In the genomic region with DNA sequence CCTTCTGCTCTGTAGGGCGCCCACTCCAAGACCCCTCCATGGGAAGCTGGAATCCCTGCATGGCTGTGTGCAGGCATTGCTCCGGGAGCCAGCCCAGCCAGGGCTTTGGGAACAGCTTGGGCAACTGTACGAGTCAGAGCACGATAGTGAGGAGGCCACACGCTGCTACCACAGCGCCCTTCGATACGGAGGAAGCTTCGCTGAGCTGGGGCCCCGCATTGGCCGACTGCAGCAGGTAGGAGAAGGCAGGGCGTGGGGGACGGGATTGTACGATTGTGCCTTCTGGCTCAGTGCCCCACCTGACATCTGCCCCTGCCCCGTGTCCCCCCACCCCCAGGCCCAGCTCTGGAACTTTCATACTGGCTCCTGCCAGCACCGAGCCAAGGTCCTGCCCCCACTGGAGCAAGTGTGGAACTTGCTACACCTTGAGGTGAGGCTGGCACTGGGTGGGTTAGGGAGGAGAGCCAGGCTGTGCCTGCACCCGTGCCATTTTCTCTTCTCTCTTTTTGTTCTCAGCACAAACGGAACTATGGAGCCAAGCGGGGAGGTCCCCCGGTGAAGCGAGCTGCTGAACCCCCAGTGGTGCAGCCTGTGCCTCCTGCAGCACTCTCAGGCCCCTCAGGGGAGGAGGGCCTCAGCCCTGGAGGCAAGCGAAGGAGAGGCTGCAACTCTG, we compare ENCODE assay signal across 17 cellular contexts. TPM values are rescaled to one million over a fixed set of nuclear protein-coding genes. Genes with fewer than 3 reads are reported as not detected.
DNase-seq lines count a peak whose midpoint lies in the region; ATAC-seq, FAIRE-seq and TF ChIP-seq lines count a peak whose summit lies in the region.
"Had no signal": no experiment of that assay in that cellular context is flagged by ENCODE, and none has a peak within 500 bp of the region (broad histone marks: within the 10 kb centered on the region; RNA-seq: fewer than 3 reads in every experiment).

No MANE protein-coding gene starts in this region.

- H3K79me1 ChIP-seq in IMR-90 (ENCODE audit: low read depth in 1 of 2, low read length in 2 of 2) = peaks cover 5 to 49% of the 10 kb centered on the region in 2 experiments

- POLR2A ChIA-PET in activated CD4-positive, alpha-beta T cell treated with anti-CD3 and anti-CD28 coated beads for 36 hours (lab: Charles Lee) = interaction anchor here (1.6 kb wide), 1 partner anchor 11 kb away, joined by 6 read pairs; the partner anchor contains the start of gene NAA38
- POLR2A ChIA-PET in IMR-90 (lab: Charles Lee; ENCODE audit: unreplicated experiment) = no interaction called here
- POLR2A ChIA-PET in PC-3 (lab: Charles Lee; ENCODE audit: unreplicated experiment) = no interaction called here

- no peak overlapping the region for H3K23ac ChIP-seq in IMR-90 (ENCODE audit: low read depth, low read length)

- peaks cover 40% of the 10 kb centered on the region for H3K4me1 Mint-ChIP-seq in activated CD4-positive, alpha-beta T cell treated with anti-CD3 and anti-CD28 coated beads for 36 hours
- H3K4me1 Mint-ChIP-seq in astrocyte (ENCODE audit: low read depth, unreplicated experiment) = peaks cover 11% of the 10 kb centered on the region

- H3K79me2 ChIP-seq in astrocyte (ENCODE audit: insufficient read depth, low read length) = peaks cover 30% of the 10 kb centered on the region
- peaks cover 20% of the 10 kb centered on the region for H3K79me2 ChIP-seq in PC-3 (ENCODE audit: low read length)

- WGBS in IMR-90 (ENCODE audit: extremely low coverage in 2 of 2, insufficient read length in 1 of 2), 2 experiments = 93% methylated on average over 9 of the region's 22 CpGs; no CpG with 5 or more reads in 1 of the 2 experiments

- ATAC-seq in activated CD4-positive, alpha-beta T cell treated with anti-CD3 and anti-CD28 coated beads for 36 hours = no peak
- no peak for ATAC-seq in IMR-90 (ENCODE audit: low read depth)
- no peak for ATAC-seq in PC-3
- no peak for ATAC-seq in HG03521 (IDR thresholded peaks at IDR 0.05; ENCODE audit: unreplicated experiment)
- ATAC-seq in GM19328 (IDR thresholded peaks at IDR 0.05; ENCODE audit: unreplicated experiment) = no peak
- ATAC-seq: left lung had no signal

- no peaks in the 10 kb centered on the region for H3K27me3 ChIP-seq in IMR-90 (ENCODE audit: control insufficient read depth, insufficient read depth, low read length)
- H3K27me3 ChIP-seq in astrocyte (ENCODE audit: insufficient read depth, low read length) = no peaks in the 10 kb centered on the region
- H3K27me3 ChIP-seq in neutrophil = no peaks in the 10 kb centered on the region
- H3K27me3 ChIP-seq in PC-3 (ENCODE audit: low read length) = no peaks in the 10 kb centered on the region
- H3K27me3 ChIP-seq: esophagus squamous epithelium, left lung had no signal

- dilution Hi-C loops in IMR-90 (cut with HindIII; ENCODE audit: low sequenced_read_pairs, unreplicated experiment) = no loop called here

- H3K36me3 ChIP-seq in IMR-90 (ENCODE audit: control insufficient read depth, insufficient read depth, low read length) = peaks cover 48% of the 10 kb centered on the region
- H3K36me3 ChIP-seq in astrocyte (ENCODE audit: insufficient read depth, low read length) = peaks cover 5% of the 10 kb centered on the region
- peaks cover 92% of the 10 kb centered on the region for H3K36me3 ChIP-seq in neutrophil
- H3K36me3 ChIP-seq in PC-3 (ENCODE audit: low read depth, low read length) = no peaks in the 10 kb centered on the region; the same call in 1 of the 2 replicates

- H2AK9ac ChIP-seq in IMR-90 (replicated peaks; ENCODE audit: low read depth, low read length, poor library complexity) = no peak overlapping the region

- peaks cover 34% of the 10 kb centered on the region for H3K36me3 Mint-ChIP-seq in activated CD4-positive, alpha-beta T cell treated with anti-CD3 and anti-CD28 coated beads for 36 hours (ENCODE audit: low read depth)
- peaks cover 9% of the 10 kb centered on the region for H3K36me3 Mint-ChIP-seq in astrocyte (ENCODE audit: low read depth, unreplicated experiment)

- H4K20me1 ChIP-seq in IMR-90 (ENCODE audit: insufficient read depth, low read length) (peaks cover 58% of the 10 kb centered on the region), astrocyte (ENCODE audit: insufficient read depth, low read length) (peaks cover 41% of the 10 kb centered on the region), PC-3 (ENCODE audit: low read length) (no peaks in the 10 kb centered on the region)

- no peaks in the 10 kb centered on the region for H3K9me3 Mint-ChIP-seq in activated CD4-positive, alpha-beta T cell treated with anti-CD3 and anti-CD28 coated beads for 36 hours (ENCODE audit: low read depth)
- H3K9me3 Mint-ChIP-seq in astrocyte (ENCODE audit: unreplicated experiment) = no peaks in the 10 kb centered on the region
- H3K9me3 Mint-ChIP-seq: activated naive CD8-positive, alpha-beta T cell treated with anti-CD3 and anti-CD28 coated beads, Interleukin-2, amount 10 ng/mL, durations not matched to agents 7 days and 5 days; H9 had no signal

- H3K14ac ChIP-seq in IMR-90 (replicated peaks; ENCODE audit: low read depth, low read length) = no peak overlapping the region

- no peak overlapping the region for H2AK5ac ChIP-seq in IMR-90 (ENCODE audit: low read depth, low read length)

- H3K27ac Mint-ChIP-seq in activated CD4-positive, alpha-beta T cell treated with anti-CD3 and anti-CD28 coated beads for 36 hours = no peak overlapping the region
- H3K27ac Mint-ChIP-seq in astrocyte (ENCODE audit: unreplicated experiment) = no peak overlapping the region
- H3K27ac Mint-ChIP-seq: H9 had no signal

- H4K5ac ChIP-seq in IMR-90 (ENCODE audit: low read depth, low read length) = no peak overlapping the region

- H3K18ac ChIP-seq in IMR-90 (ENCODE audit: low read depth, low read length) = no peak overlapping the region

- no peak overlapping the region for H3K4ac ChIP-seq in IMR-90 (ENCODE audit: low read depth, low read length)

- no peaks in the 10 kb centered on the region for H3K9me2 ChIP-seq in PC-3 (replicated peaks; ENCODE audit: low read length)

- no peak overlapping the region for H3K56ac ChIP-seq in IMR-90 (ENCODE audit: extremely low read depth, insufficient read depth, low read length)

- intact Hi-C loops in activated CD4-positive, alpha-beta T cell treated with anti-CD3 and anti-CD28 coated beads for 36 hours (cut with DNase I, micrococcal nuclease) = loop anchor here (10.0 kb wide), 2 partner anchors 361 to 801 kb away; partner anchors contain the start of genes POLR2A (in 1 of the 2), SLC16A11 (in 1 of the 2) and SLC35G6 (in 1 of the 2)
- intact Hi-C loops in IMR-90 (cut with micrococcal nuclease) (no loop called here), PC-3 (cut with micrococcal nuclease) (no loop called here)

- H3K4me1 ChIP-seq in IMR-90 (ENCODE audit: control insufficient read depth, insufficient read depth, low read length) = peaks cover 11% of the 10 kb centered on the region
- peaks cover 25% of the 10 kb centered on the region for H3K4me1 ChIP-seq in astrocyte (ENCODE audit: insufficient read depth, low read length)
- peaks cover 42 to 58% of the 10 kb centered on the region in 2 experiments for H3K4me1 ChIP-seq in neutrophil (ENCODE audit: control insufficient read depth in 1 of 2, insufficient read depth in 1 of 2, low read depth in 1 of 2, low read length in 1 of 2)
- H3K4me1 ChIP-seq in PC-3 (ENCODE audit: insufficient read depth, low read length) = peaks cover 15% of the 10 kb centered on the region

- TF ChIP-seq POLR2A in IMR-90 (IDR thresholded peaks at IDR 0.05; ENCODE audit: low read depth, low read length) = no peak

- TF ChIP-seq RAD21 in IMR-90 (IDR thresholded peaks at IDR 0.05; ENCODE audit: low read length) = no peak

- TF ChIP-seq CTCF in IMR-90 (conservative IDR thresholded peaks at IDR 0.05; ENCODE audit: low read depth, low read length) = no peak
- no peak for TF ChIP-seq CTCF in astrocyte (IDR thresholded peaks at IDR 0.05; ENCODE audit: insufficient read depth, low read depth, low read length)
- no peak for TF ChIP-seq CTCF in neutrophil (IDR thresholded peaks at IDR 0.05)
- TF ChIP-seq CTCF in PC-3 (conservative IDR thresholded peaks at IDR 0.05; ENCODE audit: low read depth, low read length) = no peak

- in situ Hi-C loops in IMR-90 (cut with MboI; ENCODE audit: low sequenced_read_pairs) = no loop called here

- BruUV-seq in IMR-90 (replicated peaks; lab: Mats Ljungman, UMichigan) (TSS peak; percentile 18), PC-3 (replicated peaks; lab: Mats Ljungman, UMichigan) (no TSS peak)

- H2BK20ac ChIP-seq in IMR-90 (ENCODE audit: low read depth, low read length) = no peak overlapping the region

- no peak overlapping the region for H2BK120ac ChIP-seq in IMR-90 (ENCODE audit: low read depth, low read length)

- no peak overlapping the region for H4K8ac ChIP-seq in IMR-90 (ENCODE audit: low read depth in 2 of 2, low read length in 2 of 2)

- H3K27ac ChIP-seq in IMR-90 (ENCODE audit: insufficient read depth, low read length) (no peak overlapping the region), astrocyte (ENCODE audit: low read depth, low read length) (no peak overlapping the region), neutrophil (peak overlapping the region; percentile 97), PC-3 (ENCODE audit: low read length) (no peak overlapping the region)

- FAIRE-seq in astrocyte (lab: Jason Lieb, UNC) = no peak
- FAIRE-seq: A204.1, D721Med had no signal

- H3K4me3 Mint-ChIP-seq in activated CD4-positive, alpha-beta T cell treated with anti-CD3 and anti-CD28 coated beads for 36 hours = peak overlapping the region; percentile 97
- H3K4me3 Mint-ChIP-seq in astrocyte (ENCODE audit: unreplicated experiment) = peak overlapping the region; percentile 57

- H4K91ac ChIP-seq in IMR-90 (ENCODE audit: insufficient read depth, low read depth, low read length) = no peak overlapping the region

- no peaks in the 10 kb centered on the region for H3F3A ChIP-seq in PC-3 (ENCODE audit: low read length, unreplicated experiment)

- H3K9me1 ChIP-seq in IMR-90 (ENCODE audit: insufficient read depth, low read length) = no peaks in the 10 kb centered on the region; the same call in 1 of the 2 replicates

- no peaks in the 10 kb centered on the region for H3K27me3 Mint-ChIP-seq in activated CD4-positive, alpha-beta T cell treated with anti-CD3 and anti-CD28 coated beads for 36 hours
- no peaks in the 10 kb centered on the region for H3K27me3 Mint-ChIP-seq in astrocyte (ENCODE audit: low read depth, unreplicated experiment)
- H3K27me3 Mint-ChIP-seq: activated naive CD8-positive, alpha-beta T cell treated with anti-CD3 and anti-CD28 coated beads, Interleukin-2, amount 10 ng/mL, durations not matched to agents 7 days and 5 days had no signal

- no peaks in the 10 kb centered on the region for H3K9me3 ChIP-seq in IMR-90 (ENCODE audit: control insufficient read depth, insufficient read depth, low read length)
- no peaks in the 10 kb centered on the region for H3K9me3 ChIP-seq in astrocyte (ENCODE audit: insufficient read depth, low read depth, low read length)
- H3K9me3 ChIP-seq in neutrophil = peaks cover 11% of the 10 kb centered on the region
- H3K9me3 ChIP-seq in PC-3 (ENCODE audit: low read length) = no peaks in the 10 kb centered on the region
- H3K9me3 ChIP-seq: esophagus squamous epithelium, left lung had no signal

- H3K4me3 ChIP-seq in IMR-90 (ENCODE audit: insufficient read depth, low read depth, low read length) (no peak overlapping the region), astrocyte (ENCODE audit: insufficient read depth, low read depth, low read length) (no peak overlapping the region), neutrophil (ENCODE audit: low read depth in 1 of 2, low read length in 1 of 2) (no peak overlapping the region), PC-3 (ENCODE audit: low read length) (no peak overlapping the region)

- H2AFZ ChIP-seq in IMR-90 (replicated peaks; ENCODE audit: low read length, poor library complexity) (no peak overlapping the region), astrocyte (ENCODE audit: low read depth, low read length) (no peak overlapping the region), PC-3 (ENCODE audit: low read length) (no peak overlapping the region)

- no peak overlapping the region for H2BK5ac ChIP-seq in IMR-90 (ENCODE audit: low read depth, low read length, poor library complexity, severe bottlenecking)

- no peak overlapping the region for H2BK15ac ChIP-seq in IMR-90 (ENCODE audit: low read depth, low read length)

- H3K9ac ChIP-seq in IMR-90 (ENCODE audit: low read depth, low read length) (no peak overlapping the region), astrocyte (ENCODE audit: low read length) (no peak overlapping the region), PC-3 (ENCODE audit: low read length) (no peak overlapping the region)

- H3K4me2 ChIP-seq in IMR-90 (ENCODE audit: low read depth, low read length) = no peak overlapping the region
- H3K4me2 ChIP-seq in astrocyte (ENCODE audit: low read length) = no peak overlapping the region
- H3K4me2 ChIP-seq in PC-3 (ENCODE audit: low read length) = no peak overlapping the region

- DNase-seq in activated CD4-positive, alpha-beta T cell treated with anti-CD3 and anti-CD28 coated beads for 36 hours = no peak
- no peak for DNase-seq in activated CD4-positive, alpha-beta T cell treated with anti-CD3 and anti-CD28 coated beads for 48 hours
- DNase-seq in IMR-90 (no peak), astrocyte (ENCODE audit: low read depth) (no peak), PC-3 (no peak)
- DNase-seq: activated naive CD8-positive, alpha-beta T cell treated with anti-CD3 and anti-CD28 coated beads, Interleukin-2, amount 10 ng/mL, durations not matched to agents 7 days and 5 days; esophagus squamous epithelium; H9; MV-4-11; NCI-H2171 treated with DMSO at 0.1 percent for 48 hours; occipital lobe had no signal

- CTCF ChIA-PET in activated CD4-positive, alpha-beta T cell treated with anti-CD3 and anti-CD28 coated beads for 36 hours (lab: Charles Lee) = interaction anchor here (0.5 to 2.5 kb wide), 5 partner anchors 11 to 1419 kb away, joined by 3 to 18 read pairs (median 5); partner anchors contain the start of genes KDM6B and NAA38
- CTCF ChIA-PET in IMR-90 (lab: Yijun Ruan, JAX) = no interaction called here
- CTCF ChIA-PET in PC-3 (lab: Charles Lee) = no interaction called here

RNA-seq across cellular contexts. Expression of gene TMEM88, which starts 8.7 kb away (rescaled TPM):
- total RNA-seq in activated CD4-positive, alpha-beta T cell treated with anti-CD3 and anti-CD28 coated beads for 36 hours = 1 to 10 TPM; 3.5 to 5.6 TPM
- total RNA-seq in IMR-90 (2012; rRNA removed) = not detected in 2 replicates
- polyA plus RNA-seq in IMR-90 (2012; rRNA removed) = 1.9 and 2.1 TPM in 2 replicates
- polyA plus RNA-seq in IMR-90 (2012; cell fraction: cytosol; rRNA removed) = 0.63 and 0.79 TPM in 2 replicates
- 16.9 and 24.1 TPM in 2 replicates for polyA plus RNA-seq in IMR-90 (2012; cell fraction: nucleus; rRNA removed; ENCODE audit: low replicate concordance)
- 25.3 and 33.7 TPM in 2 replicates for total RNA-seq in astrocyte
- 1.5 TPM in 1 of 2 replicates, not detected in the other for total RNA-seq in PC-3 (2014; rRNA removed)

RNA-seq across cellular contexts. Expression of gene NAA38, which starts 11.2 kb away (rescaled TPM):
- 10 to 100 TPM; 64.7 to 79.8 TPM for total RNA-seq in activated CD4-positive, alpha-beta T cell treated with anti-CD3 and anti-CD28 coated beads for 36 hours
- total RNA-seq in IMR-90 (2012; rRNA removed) = 40.7 and 62.2 TPM in 2 replicates
- 76.8 and 122 TPM in 2 replicates for polyA plus RNA-seq in IMR-90 (2012; rRNA removed)
- polyA plus RNA-seq in IMR-90 (2012; cell fraction: cytosol; rRNA removed) = 125 and 183 TPM in 2 replicates
- 34.7 and 54.0 TPM in 2 replicates for polyA plus RNA-seq in IMR-90 (2012; cell fraction: nucleus; rRNA removed; ENCODE audit: low replicate concordance)
- 56.2 and 60.2 TPM in 2 replicates for total RNA-seq in astrocyte
- total RNA-seq in PC-3 (2014; rRNA removed) = 403 and 409 TPM in 2 replicates

RNA-seq across cellular contexts. Expression of gene CYB5D1, which starts 11.6 kb away (rescaled TPM):
- 10 to 100 TPM; 12.5 to 12.6 TPM for total RNA-seq in activated CD4-positive, alpha-beta T cell treated with anti-CD3 and anti-CD28 coated beads for 36 hours
- total RNA-seq in IMR-90 (2012; rRNA removed) (10.8 and 11.1 TPM in 2 replicates), astrocyte (19.5 and 21.1 TPM in 2 replicates), PC-3 (2014; rRNA removed) (16.7 and 23.1 TPM in 2 replicates)
- 7.0 and 8.8 TPM in 2 replicates for polyA plus RNA-seq in IMR-90 (2012; rRNA removed)
- polyA plus RNA-seq in IMR-90 (2012; cell fraction: cytosol; rRNA removed) = 3.4 and 4.3 TPM in 2 replicates
- 9.7 and 19.2 TPM in 2 replicates for polyA plus RNA-seq in IMR-90 (2012; cell fraction: nucleus; rRNA removed; ENCODE audit: low replicate concordance)

RNA-seq across cellular contexts. Expression of gene KDM6B, which starts 12.2 kb away (rescaled TPM):
- 10 to 100 TPM; 37.3 to 46.2 TPM for total RNA-seq in activated CD4-positive, alpha-beta T cell treated with anti-CD3 and anti-CD28 coated beads for 36 hours
- 0.72 and 1.1 TPM in 2 replicates for total RNA-seq in IMR-90 (2012; rRNA removed)
- polyA plus RNA-seq in IMR-90 (2012; rRNA removed) = 3.5 and 4.5 TPM in 2 replicates
- 2.7 and 3.6 TPM in 2 replicates for polyA plus RNA-seq in IMR-90 (2012; cell fraction: cytosol; rRNA removed)
- polyA plus RNA-seq in IMR-90 (2012; cell fraction: nucleus; rRNA removed; ENCODE audit: low replicate concordance) = 18.3 and 20.0 TPM in 2 replicates
- 50.4 and 54.1 TPM in 2 replicates for total RNA-seq in astrocyte
- 3.2 and 158 TPM in 2 replicates for total RNA-seq in PC-3 (2014; rRNA removed)

RNA-seq across cellular contexts. Expression of gene CHD3, which starts 42.4 kb away (rescaled TPM):
- total RNA-seq in activated CD4-positive, alpha-beta T cell treated with anti-CD3 and anti-CD28 coated beads for 36 hours = 100 to 1,000 TPM; 145 to 161 TPM
- 67.2 and 78.1 TPM in 2 replicates for total RNA-seq in IMR-90 (2012; rRNA removed)
- polyA plus RNA-seq in IMR-90 (2012; rRNA removed) = 55.1 and 65.4 TPM in 2 replicates
- polyA plus RNA-seq in IMR-90 (2012; cell fraction: cytosol; rRNA removed) = 53.4 and 59.5 TPM in 2 replicates
- 202 and 231 TPM in 2 replicates for polyA plus RNA-seq in IMR-90 (2012; cell fraction: nucleus; rRNA removed; ENCODE audit: low replicate concordance)
- total RNA-seq in astrocyte = 109 and 111 TPM in 2 replicates
- 102 and 151 TPM in 2 replicates for total RNA-seq in PC-3 (2014; rRNA removed)

Comparison
In these comparisons a context has a peak if more than half of its experiments do, and no peak if none do; other contexts are left out.
1. intact Hi-C loops: an anchor here in activated CD4-positive, alpha-beta T cell treated with anti-CD3 and anti-CD28 coated beads for 36 hours (10.0 kb wide); none called in IMR-90 and PC-3.